Comparison of ENCODE assay signal across 12 cellular contexts in genomic region chr2:44802409-44803099, GRCh38.
A peak's percentile ranks its signal among the peaks of the same experiment; 100 is the strongest.
DNase-seq lines count a peak whose midpoint lies in the region; ATAC-seq and TF ChIP-seq lines count a peak whose summit lies in the region.
"Had no signal": no experiment of that assay in that cellular context is flagged by ENCODE, and none has a peak within 500 bp of the region (broad histone marks: within the 10 kb centered on the region; RNA-seq: fewer than 3 reads in every experiment).

No MANE protein-coding gene starts in this region.

- TF ChIP-seq EP300 in transverse colon (IDR thresholded peaks at IDR 0.05; ENCODE audit: low read depth) = no peak

- H3K4me3 Mint-ChIP-seq in type B pancreatic cell = peak overlapping the region; percentile 80

- no peaks in the 10 kb centered on the region for H3K36me3 ChIP-seq in left ventricle myocardium inferior
- H3K36me3 ChIP-seq in left lung = no peaks in the 10 kb centered on the region
- no peaks in the 10 kb centered on the region for H3K36me3 ChIP-seq in transverse colon
- H3K36me3 ChIP-seq: BLaER1 had no signal

- in situ Hi-C loops in astrocyte of the cerebellum (cut with HindIII; ENCODE audit: low sequenced_read_pairs) = no loop called here
- in situ Hi-C loops in transverse colon (cut with MboI; ENCODE audit: low pct_ligation_motif_present in 1 of 4, low pct_unique_long_range_greater_than_20kb in 1 of 4, low sequenced_read_pairs in 3 of 4) = no loop called here

- no peaks in the 10 kb centered on the region for H3K9me3 Mint-ChIP-seq in type B pancreatic cell
- H3K9me3 Mint-ChIP-seq: activated naive CD4-positive, alpha-beta T cell treated with anti-CD3 and anti-CD28 coated beads, Interleukin-2, amount 50 U/mL, for 24 hours had no signal

- ATAC-seq in Right ventricle myocardium inferior (no peak), left lung (peak; percentile 33), GM19455 (IDR thresholded peaks at IDR 0.05; ENCODE audit: unreplicated experiment) (no peak)

- H3K9me3 ChIP-seq in left ventricle myocardium inferior (replicated peaks) (no peaks in the 10 kb centered on the region), left lung (no peaks in the 10 kb centered on the region), transverse colon (no peaks in the 10 kb centered on the region)

- H3K27ac ChIP-seq in left ventricle myocardium inferior (replicated peaks) (no peak overlapping the region), left lung (no peak overlapping the region), transverse colon (no peak overlapping the region)
- H3K27ac ChIP-seq: BLaER1 had no signal

- 4 to 8% methylated on average over 14 to 32 of the region's 46 CpGs for WGBS in transverse colon (ENCODE audit: low coverage in 1 of 2), 2 donors

- H3K36me3 Mint-ChIP-seq in type B pancreatic cell = no peaks in the 10 kb centered on the region
- H3K36me3 Mint-ChIP-seq: activated naive CD4-positive, alpha-beta T cell treated with anti-CD3 and anti-CD28 coated beads, Interleukin-2, amount 50 U/mL, for 24 hours had no signal

- H3K27me3 ChIP-seq in left ventricle myocardium inferior (ENCODE audit: low read depth) (peaks cover 100% of the 10 kb centered on the region), left lung (peaks cover 99 to 100% of the 10 kb centered on the region in 2 donors), transverse colon (peaks cover 100% of the 10 kb centered on the region)

- H3K27ac Mint-ChIP-seq in type B pancreatic cell = no peak overlapping the region
- H3K27ac Mint-ChIP-seq: activated naive CD4-positive, alpha-beta T cell treated with anti-CD3 and anti-CD28 coated beads, Interleukin-2, amount 50 U/mL, for 24 hours had no signal

- peaks cover 4% of the 10 kb centered on the region for H3K4me1 Mint-ChIP-seq in type B pancreatic cell (ENCODE audit: unreplicated experiment)

- intact Hi-C loops in left ventricle myocardium inferior (cut with micrococcal nuclease) = no loop called here
- intact Hi-C loops in Right ventricle myocardium inferior (cut with DNase I) = no loop called here
- intact Hi-C loops in left lung (cut with DNase I) = no loop called here
- intact Hi-C loops in transverse colon (cut with DNase I; ENCODE audit: low total_unique reads) = no loop called here

- H3K4me1 ChIP-seq in left ventricle myocardium inferior = peaks cover 25% of the 10 kb centered on the region
- H3K4me1 ChIP-seq in left lung = peaks cover 0 to 12% of the 10 kb centered on the region in 2 donors
- peaks cover 0 to 14% (median 11%) of the 10 kb centered on the region in 4 donors for H3K4me1 ChIP-seq in transverse colon
- H3K4me1 ChIP-seq: BLaER1 had no signal

- H3K4me3 ChIP-seq in left ventricle myocardium inferior = peak overlapping the region; percentile 46
- no peak overlapping the region for H3K4me3 ChIP-seq in astrocyte of the cerebellum (ENCODE audit: low read depth, low read length)
- H3K4me3 ChIP-seq in left lung = no peak overlapping the region
- H3K4me3 ChIP-seq in transverse colon = peak overlapping the region in 2 of 4 donors; percentile 10 to 35

- TF ChIP-seq POLR2A in transverse colon (IDR thresholded peaks at IDR 0.05) = no peak

- H3K27me3 Mint-ChIP-seq in type B pancreatic cell = peaks cover 96% of the 10 kb centered on the region

- TF ChIP-seq CTCF in left ventricle myocardium inferior (IDR thresholded peaks at IDR 0.05; ENCODE audit: borderline replicate concordance) (no peak), astrocyte of the cerebellum (IDR thresholded peaks at IDR 0.05; ENCODE audit: low read depth, low read length, missing control alignments) (no peak), left lung (IDR thresholded peaks at IDR 0.05) (no peak), type B pancreatic cell (conservative IDR thresholded peaks at IDR 0.05) (no peak), transverse colon (IDR thresholded peaks at IDR 0.05) (no peak)

- DNase-seq in left ventricle myocardium inferior (no peak), Right ventricle myocardium inferior (ENCODE audit: missing footprints) (no peak), astrocyte of the cerebellum (ENCODE audit: low read depth) (peak; percentile 32), left lung (no peak), type B pancreatic cell (ENCODE audit: extremely low spot score, unreplicated experiment) (no peak), transverse colon (no peak), HCEC 1CT (no peak)
- DNase-seq: KG1, NCI-H774 had no signal
